Comparison of ENCODE assay signal across 1 cellular context in genomic region chr2:238415893-238416292, GRCh38.
TF ChIP-seq lines count a peak whose summit lies in the region.

No MANE protein-coding gene starts in this region.

TF ChIP-seq in K562, 482 proteins besides CTCF, POLR2A, EP300 and RAD21:
- TF ChIP-seq CBX3 (IDR thresholded peaks at IDR 0.05; ENCODE audit: borderline replicate concordance in 1 of 2, low read length in 2 of 2) (peak in 1 of 2 experiments; percentile 50; a peak in 1 of 3 replicates), FOS (IDR thresholded peaks at IDR 0.05; ENCODE audit: extremely low read depth, insufficient read length) (no peak), TRIM28 (IDR thresholded peaks at IDR 0.05) (peak; percentile 24; the same call in 1 of the 2 replicates)
TF ChIP-seq in K562: peak in this region for 2.
